In the genomic region with DNA sequence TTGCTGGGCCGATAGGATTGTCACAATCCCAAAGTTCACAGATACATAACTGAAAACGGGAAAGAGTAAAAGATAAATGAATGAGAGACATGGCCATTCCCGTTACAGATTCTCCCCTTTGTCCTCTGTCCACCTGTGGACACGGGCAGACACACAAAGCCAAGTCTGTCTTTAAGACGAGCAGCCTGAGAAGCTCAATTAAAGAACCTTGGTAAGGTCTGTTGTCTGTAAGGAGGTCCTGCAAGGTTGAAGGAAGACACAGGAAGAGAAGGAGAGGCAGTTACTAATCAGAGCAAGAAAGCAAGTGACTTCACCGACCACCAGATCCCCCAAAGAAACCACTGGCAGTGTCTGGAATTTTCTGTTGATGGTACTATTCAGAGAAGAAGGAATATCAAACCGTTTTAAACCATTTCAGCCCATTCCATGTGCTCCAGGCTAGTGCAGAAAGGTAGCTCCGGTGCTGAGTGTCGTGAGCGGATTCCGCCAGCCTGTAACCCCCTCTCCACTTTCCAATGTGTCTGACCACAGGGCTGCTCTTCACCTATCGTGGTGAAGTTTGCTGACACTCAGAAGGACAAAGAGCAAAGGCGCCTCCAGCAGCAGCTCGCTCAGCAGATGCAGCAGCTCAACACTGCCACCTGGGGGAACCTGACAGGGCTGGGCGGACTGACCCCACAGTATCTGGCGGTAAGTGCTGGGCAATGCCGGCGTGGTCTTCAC, we compare ENCODE assay signal across 8 cellular contexts.
A peak's percentile ranks its signal among the peaks of the same experiment; 100 is the strongest.
DNase-seq lines count a peak whose midpoint lies in the region; ATAC-seq and TF ChIP-seq lines count a peak whose summit lies in the region.

No MANE protein-coding gene starts in this region.

- DNase-seq in AG09309 (ENCODE audit: low read depth) (no peak), SK-MEL-5 (ENCODE audit: low read depth, low spot score) (peak; percentile 76), cardiac muscle cell (ENCODE audit: low read depth in 1 of 2, low spot score in 1 of 2) (peak; percentile 80 to 95), retina (peak; percentile 89), mesenteric fat pad (ENCODE audit: low spot score) (no peak)
- DNase-seq in activated naive CD4-positive, alpha-beta T cell treated with anti-CD3 and anti-CD28 coated beads, Interleukin-2, amount 50 U/mL, for 16 hours: peak; percentile 80

- no peaks in the 10 kb centered on the region for H3K27me3 ChIP-seq in cardiac muscle cell

- ATAC-seq in GM18909 (IDR thresholded peaks at IDR 0.05; ENCODE audit: poor library complexity, unreplicated experiment) (peak; percentile 69), HG03432 (IDR thresholded peaks at IDR 0.05; ENCODE audit: unreplicated experiment) (peak; percentile 70)

- no peak overlapping the region for H3K27ac ChIP-seq in cardiac muscle cell

- H3K36me3 ChIP-seq in cardiac muscle cell: peaks cover 11% of the 10 kb centered on the region

- in situ Hi-C loops in SK-MEL-5 (cut with HindIII; ENCODE audit: low pct_unique_long_range_greater_than_20kb, low sequenced_read_pairs): no loop called here

- peak; percentile 74 for TF ChIP-seq CTCF in AG09309 (IDR thresholded peaks at IDR 0.05; ENCODE audit: control insufficient read depth, insufficient read depth, low read depth, low read length, missing control alignments)
- TF ChIP-seq CTCF in cardiac muscle cell (IDR thresholded peaks at IDR 0.05; ENCODE audit: low read depth, low read length): peak; percentile 96

- H3K4me1 ChIP-seq in cardiac muscle cell (ENCODE audit: low read depth): peaks cover 19% of the 10 kb centered on the region

- H3K4me3 ChIP-seq in AG09309 (ENCODE audit: control insufficient read depth, low read depth, low read length) (no peak overlapping the region), cardiac muscle cell (no peak overlapping the region)

- H3K9me3 ChIP-seq in cardiac muscle cell (ENCODE audit: low read depth): no peaks in the 10 kb centered on the region

Comparison
In these comparisons a context has a peak if more than half of its experiments do, and no peak if none do; other contexts are left out.
1. DNase-seq: peak in SK-MEL-5 (single experiment), activated naive CD4-positive, alpha-beta T cell treated with anti-CD3 and anti-CD28 coated beads, Interleukin-2, amount 50 U/mL, for 16 hours (single experiment), cardiac muscle cell (2 of 2) and retina (single experiment); none in AG09309 (single experiment) and mesenteric fat pad (single experiment).